21 cellular contexts compared by ENCODE assay signal in the genomic region with DNA sequence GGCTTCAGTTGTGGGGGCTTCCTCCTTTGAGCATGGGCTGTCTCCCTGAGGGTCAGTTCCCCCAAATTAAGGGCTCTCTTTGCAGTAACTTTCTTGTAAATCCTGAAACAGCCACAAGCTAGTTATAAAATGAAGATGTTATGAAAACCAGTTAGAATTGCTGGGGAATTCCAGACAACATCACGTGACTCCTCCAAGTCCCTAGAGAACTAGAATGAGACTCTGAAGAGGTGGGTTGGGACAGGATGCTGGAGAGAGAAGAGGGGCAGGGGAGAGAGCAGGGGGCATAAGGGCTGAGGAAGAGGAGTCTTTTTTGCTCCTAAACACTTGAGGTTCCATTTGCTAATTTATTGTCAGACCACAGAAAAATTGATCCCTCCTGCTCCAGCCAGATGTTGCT.
DNase-seq lines count a peak whose midpoint lies in the region; ATAC-seq and TF ChIP-seq lines count a peak whose summit lies in the region.
"Had no signal": no experiment of that assay in that cellular context is flagged by ENCODE, and none has a peak within 500 bp of the region (broad histone marks: within the 10 kb centered on the region; RNA-seq: fewer than 3 reads in every experiment).

No MANE protein-coding gene starts in this region.

- H3K27ac Mint-ChIP-seq in stimulated activated memory B cell treated with anti-CD40 and anti-IgM and Interleukin-4, amounts not matched to agents 10 μg/mL and 1 μg/mL and 100 μg/mL, for 72 hours = peak overlapping the region; percentile 16
- H3K27ac Mint-ChIP-seq: CD4-positive, CD25-positive, alpha-beta regulatory T cell; CD8-positive, alpha-beta memory T cell; HFFc6; IgD-negative memory B cell had no signal

- H3K4me1 ChIP-seq in A673 (ENCODE audit: insufficient read depth, low read length, poor library complexity, severe bottlenecking) = no peaks in the 10 kb centered on the region
- H3K4me1 ChIP-seq in OCI-LY3 (ENCODE audit: low read length) = peaks cover 28% of the 10 kb centered on the region
- H3K4me1 ChIP-seq: BE2C had no signal

- no peaks in the 10 kb centered on the region for H3K79me2 ChIP-seq in OCI-LY3 (ENCODE audit: low read length)

- TF ChIP-seq CTCF in A673 (conservative IDR thresholded peaks at IDR 0.05; ENCODE audit: low read depth, low read length) (no peak), GM13976 (IDR thresholded peaks at IDR 0.05; ENCODE audit: borderline replicate concordance, control extremely low read depth, extremely low read depth, insufficient read depth, missing control alignments) (no peak), OCI-LY3 (IDR thresholded peaks at IDR 0.05; ENCODE audit: low read depth, low read length) (no peak)

- in situ Hi-C loops in GM13976 (cut with MboI; ENCODE audit: low sequenced_read_pairs, unreplicated experiment) = no loop called here

- peak overlapping the region; percentile 70 for H2AFZ ChIP-seq in OCI-LY3 (ENCODE audit: low read depth, low read length)

- CTCF ChIA-PET in A673 (lab: Charles Lee) = no interaction called here

- H3K4me3 Mint-ChIP-seq in stimulated activated memory B cell treated with anti-CD40 and anti-IgM and Interleukin-4, amounts not matched to agents 10 μg/mL and 1 μg/mL and 100 μg/mL, for 72 hours = no peak overlapping the region
- H3K4me3 Mint-ChIP-seq: CD4-positive, CD25-positive, alpha-beta regulatory T cell; CD8-positive, alpha-beta memory T cell; HFFc6 had no signal

- no peaks in the 10 kb centered on the region for H3K27me3 Mint-ChIP-seq in stimulated activated memory B cell treated with anti-CD40 and anti-IgM and Interleukin-4, amounts not matched to agents 10 μg/mL and 1 μg/mL and 100 μg/mL, for 72 hours
- H3K27me3 Mint-ChIP-seq: CD4-positive, CD25-positive, alpha-beta regulatory T cell; IgD-negative memory B cell had no signal

- no peak for ATAC-seq in stimulated activated memory B cell treated with anti-CD40 and anti-IgM and Interleukin-4, amounts not matched to agents 10 μg/mL and 1 μg/mL and 100 μg/mL, for 72 hours
- ATAC-seq: HCT116 had no signal

- intact Hi-C loops in A673 (cut with micrococcal nuclease; ENCODE audit: unreplicated experiment) = no loop called here

- H3K9me3 ChIP-seq in A673 (ENCODE audit: low read depth, low read length, poor library complexity, severe bottlenecking) = no peaks in the 10 kb centered on the region
- peaks cover 5% of the 10 kb centered on the region; the same call in 1 of the 2 replicates for H3K9me3 ChIP-seq in OCI-LY3 (ENCODE audit: insufficient read depth, low read length)
- H3K9me3 ChIP-seq: BE2C had no signal

- no peaks in the 10 kb centered on the region for H3K36me3 ChIP-seq in A673 (ENCODE audit: insufficient read depth, low read length, poor library complexity, severe bottlenecking)
- H3K36me3 ChIP-seq in OCI-LY3 (replicated peaks; ENCODE audit: low read depth, low read length) = no peaks in the 10 kb centered on the region
- H3K36me3 ChIP-seq: BE2C had no signal

- peak; percentile 4 for DNase-seq in A673 (ENCODE audit: low spot score)
- DNase-seq in GM13976 (ENCODE audit: low spot score) = peak; percentile 3
- DNase-seq in activated effector memory CD4-positive, alpha-beta T cell treated with anti-CD3 and anti-CD28 coated beads, Interleukin-2, amount 50 U/mL, for 16 hours = no peak
- DNase-seq in NCI-H1694 treated with DMSO at 0.1 percent for 48 hours (lab: John Stamatoyannopoulos, UW) = no peak
- DNase-seq: ACHN; BE2C; C1 segment of cervical spinal cord; CD4-positive, CD25-positive, alpha-beta regulatory T cell; CD8-positive, alpha-beta memory T cell; COR-L47; DMS 273 treated with DMSO at 0.1 percent for 48 hours; DMS53; DND-41; EL; GOT3; H7; HFFc6 had no signal

- H3K4me3 ChIP-seq in A673 (ENCODE audit: low read depth, low read length, poor library complexity, severe bottlenecking) (no peak overlapping the region), OCI-LY3 (ENCODE audit: low read length) (no peak overlapping the region)

- H3K4me1 Mint-ChIP-seq in stimulated activated memory B cell treated with anti-CD40 and anti-IgM and Interleukin-4, amounts not matched to agents 10 μg/mL and 1 μg/mL and 100 μg/mL, for 72 hours = peaks cover 39% of the 10 kb centered on the region
- H3K4me1 Mint-ChIP-seq: CD4-positive, CD25-positive, alpha-beta regulatory T cell; CD8-positive, alpha-beta memory T cell had no signal

- no TSS peak for BruUV-seq in A673 (replicated peaks; lab: Mats Ljungman, UMichigan)

- H3K9ac ChIP-seq in OCI-LY3 (ENCODE audit: low read length) = 0 out of 2 replicates have a peak overlapping the region, but pooled peaks have one; percentile 10

- POLR2A ChIA-PET in A673 (lab: Charles Lee; ENCODE audit: low non-redundant PET) = no interaction called here

- peaks cover 4% of the 10 kb centered on the region for H3K9me3 Mint-ChIP-seq in stimulated activated memory B cell treated with anti-CD40 and anti-IgM and Interleukin-4, amounts not matched to agents 10 μg/mL and 1 μg/mL and 100 μg/mL, for 72 hours

- H3K4me2 ChIP-seq in OCI-LY3 (ENCODE audit: low read length) = peak overlapping the region; percentile 40

- H3K27me3 ChIP-seq in A673 (replicated peaks; ENCODE audit: insufficient read depth, low read depth, low read length, poor library complexity) = no peaks in the 10 kb centered on the region
- H3K27me3 ChIP-seq in OCI-LY3 (ENCODE audit: low read depth, low read length) = no peaks in the 10 kb centered on the region
- H3K27me3 ChIP-seq: BE2C had no signal

- H3K27ac ChIP-seq in A673 (ENCODE audit: low read depth, low read length, poor library complexity, severe bottlenecking) (no peak overlapping the region), OCI-LY3 (ENCODE audit: low read length) (peak overlapping the region; percentile 22)

- no peaks in the 10 kb centered on the region for H4K20me1 ChIP-seq in OCI-LY3 (ENCODE audit: insufficient read depth, low read length)

- peaks cover 6% of the 10 kb centered on the region for H3K36me3 Mint-ChIP-seq in stimulated activated memory B cell treated with anti-CD40 and anti-IgM and Interleukin-4, amounts not matched to agents 10 μg/mL and 1 μg/mL and 100 μg/mL, for 72 hours
- H3K36me3 Mint-ChIP-seq: CD4-positive, CD25-positive, alpha-beta regulatory T cell had no signal

Comparison
In these comparisons a context has a peak if more than half of its experiments do, and no peak if none do; other contexts are left out.
1. DNase-seq: peak in A673 (single experiment) and GM13976 (single experiment); none in activated effector memory CD4-positive, alpha-beta T cell treated with anti-CD3 and anti-CD28 coated beads, Interleukin-2, amount 50 U/mL, for 16 hours (single experiment) and NCI-H1694 treated with DMSO at 0.1 percent for 48 hours (single experiment).